Comparison of ENCODE assay signal across 16 cellular contexts in the genomic region with DNA sequence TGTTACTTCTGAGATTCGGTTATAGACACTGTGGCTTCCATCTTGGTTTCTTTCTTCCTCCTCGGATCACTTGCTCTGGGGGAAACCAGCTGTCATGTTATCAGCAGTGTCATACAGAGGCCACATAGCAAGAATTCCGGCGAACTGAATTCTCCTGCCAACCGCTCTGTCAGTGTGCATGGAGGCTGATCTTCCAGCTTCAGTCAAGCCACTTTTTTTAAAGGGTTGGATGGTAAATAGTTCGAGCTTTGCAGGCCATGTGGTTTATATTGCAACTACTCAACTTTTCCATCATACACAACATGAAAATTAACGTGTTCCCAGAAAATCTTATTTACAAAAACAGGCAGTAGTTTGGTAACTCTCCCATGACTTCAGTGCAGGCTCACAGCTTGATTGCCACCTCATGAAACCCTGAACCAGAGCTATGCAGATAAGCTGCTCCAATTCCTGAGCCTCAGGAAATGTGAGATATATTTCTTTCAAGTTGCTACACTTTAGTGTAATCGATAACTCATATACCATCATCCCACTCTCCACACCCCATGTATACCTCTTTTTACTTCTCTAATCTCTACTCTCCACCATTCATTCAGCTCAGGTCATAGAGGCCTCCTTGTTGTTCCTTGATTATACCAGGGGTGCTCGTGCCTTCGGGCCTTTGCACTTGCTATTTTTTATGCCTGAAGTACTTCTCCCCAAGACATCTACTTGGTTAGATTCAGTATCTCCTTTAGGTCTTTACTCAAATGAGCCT. TPM values are rescaled to one million over a fixed set of nuclear protein-coding genes. Genes with fewer than 3 reads are reported as not detected.
A peak's percentile ranks its signal among the peaks of the same experiment; 100 is the strongest.
DNase-seq lines count a peak whose midpoint lies in the region; ATAC-seq and TF ChIP-seq lines count a peak whose summit lies in the region.
"Had no signal": no experiment of that assay in that cellular context is flagged by ENCODE, and none has a peak within 500 bp of the region (broad histone marks: within the 10 kb centered on the region; RNA-seq: fewer than 3 reads in every experiment).

No MANE protein-coding gene starts in this region.

- TF ChIP-seq CTCF in AG10803 (conservative IDR thresholded peaks at IDR 0.05; ENCODE audit: low read length) (no peak), HEK293 (tag by site-specific recombination; IDR thresholded peaks at IDR 0.05) (no peak), gastroesophageal sphincter (IDR thresholded peaks at IDR 0.05) (no peak), OCI-LY7 (conservative IDR thresholded peaks at IDR 0.05; ENCODE audit: low read length) (no peak)

- no peak overlapping the region for H2AFZ ChIP-seq in OCI-LY7 (ENCODE audit: low read length)

- peaks cover 15% of the 10 kb centered on the region for H3K79me2 ChIP-seq in OCI-LY7 (ENCODE audit: insufficient read depth, low read depth, low read length)

- H3K27me3 ChIP-seq in gastroesophageal sphincter: no peaks in the 10 kb centered on the region

- H3K27ac Mint-ChIP-seq in activated naive CD8-positive, alpha-beta T cell treated with anti-CD3 and anti-CD28 coated beads for 36 hours: peak overlapping the region; percentile 44

- H3K36me3 ChIP-seq in HEK293 (ENCODE audit: control insufficient read depth in 2 of 2, insufficient read depth in 1 of 2, low read length in 2 of 2) (peaks cover 0 to 35% of the 10 kb centered on the region in 2 experiments; a peak in 2 of 3 replicates), gastroesophageal sphincter (peaks cover 5 to 34% of the 10 kb centered on the region in 2 donors), OCI-LY7 (ENCODE audit: insufficient read depth, low read length) (peaks cover 34% of the 10 kb centered on the region)

- peaks cover 27% of the 10 kb centered on the region for H3K36me3 Mint-ChIP-seq in activated naive CD8-positive, alpha-beta T cell treated with anti-CD3 and anti-CD28 coated beads for 36 hours

- peaks cover 14% of the 10 kb centered on the region for H4K20me1 ChIP-seq in OCI-LY7 (ENCODE audit: insufficient read depth, low read length)

- H3K27ac ChIP-seq in HEK293 (ENCODE audit: extremely low read depth, low read depth, low read length): no peak overlapping the region
- H3K27ac ChIP-seq in gastroesophageal sphincter: no peak overlapping the region
- H3K27ac ChIP-seq in OCI-LY7 (ENCODE audit: low read depth, low read length, poor library complexity, severe bottlenecking): no peak overlapping the region

- H3K9me3 Mint-ChIP-seq in activated naive CD8-positive, alpha-beta T cell treated with anti-CD3 and anti-CD28 coated beads for 36 hours: no peaks in the 10 kb centered on the region
- H3K9me3 Mint-ChIP-seq: activated T-cell treated with anti-CD3 and anti-CD28 coated beads, Interleukin-2, amount 50 U/mL, for 4 hours had no signal

- CTCF ChIA-PET in HEK293 (lab: Yijun Ruan, JAX) (interaction anchor here (1.7 kb wide), 1 partner anchor 14 kb away, joined by 4 read pairs; no protein-coding TSS in a partner anchor), OCI-LY7 (lab: Charles Lee; ENCODE audit: unreplicated experiment) (no interaction called here)

- no peaks in the 10 kb centered on the region for H3K9me3 ChIP-seq in HEK293 (ENCODE audit: control insufficient read depth, insufficient read depth, low read depth, low read length)
- no peaks in the 10 kb centered on the region for H3K9me3 ChIP-seq in gastroesophageal sphincter
- H3K9me3 ChIP-seq in OCI-LY7 (ENCODE audit: low read length): no peaks in the 10 kb centered on the region

- no peaks in the 10 kb centered on the region for H3K27me3 Mint-ChIP-seq in activated naive CD8-positive, alpha-beta T cell treated with anti-CD3 and anti-CD28 coated beads for 36 hours

- H3K4me2 ChIP-seq in OCI-LY7 (ENCODE audit: low read length): no peak overlapping the region

- WGBS in gastroesophageal sphincter (ENCODE audit: low coverage in 1 of 2), 2 donors: 67 to 71% methylated on average over 9 of the region's 10 CpGs

- DNase-seq in AG10803 (ENCODE audit: low read depth) (peak; percentile 68), left kidney (ENCODE audit: low read depth, low spot score) (peak; percentile 67), OCI-LY7 (ENCODE audit: low spot score) (no peak), midbrain (lab: John Stamatoyannopoulos, UW) (no peak)
- no peak for DNase-seq in activated naive CD8-positive, alpha-beta T cell treated with anti-CD3 and anti-CD28 coated beads for 36 hours
- DNase-seq in stimulated activated naive CD4-positive, alpha-beta T cell (lab: John Stamatoyannopoulos, UW): no peak
- DNase-seq: activated T-cell treated with anti-CD3 and anti-CD28 coated beads, Interleukin-2, amount 50 U/mL, for 4 hours; aorta; effector CD8-positive, alpha-beta T cell; NCI-H226; posterior cingulate gyrus; stimulated activated CD4-positive, alpha-beta T cell treated with anti-CD3 and anti-CD28 coated beads, Interleukin-15, amount 100 ng/mL, for 24 hours had no signal

- H3K4me1 ChIP-seq in HEK293 (ENCODE audit: control insufficient read depth, insufficient read depth, low read length) (no peaks in the 10 kb centered on the region), gastroesophageal sphincter (peaks cover 2 to 12% (median 3%) of the 10 kb centered on the region in 3 donors), OCI-LY7 (ENCODE audit: insufficient read depth, low read length, poor library complexity, severe bottlenecking) (peaks cover 14% of the 10 kb centered on the region)

- H3K9me2 ChIP-seq in OCI-LY7 (ENCODE audit: insufficient read depth, low read length): no peaks in the 10 kb centered on the region

- TF ChIP-seq POLR2A in gastroesophageal sphincter (IDR thresholded peaks at IDR 0.05): no peak

- TF ChIP-seq EP300 in gastroesophageal sphincter (IDR thresholded peaks at IDR 0.05): no peak

- BruUV-seq in OCI-LY7 (replicated peaks; lab: Mats Ljungman, UMichigan): no TSS peak

- H3K4me3 Mint-ChIP-seq in activated naive CD8-positive, alpha-beta T cell treated with anti-CD3 and anti-CD28 coated beads for 36 hours: no peak overlapping the region
- H3K4me3 Mint-ChIP-seq: activated T-cell treated with anti-CD3 and anti-CD28 coated beads, Interleukin-2, amount 50 U/mL, for 4 hours had no signal

- H3K4me3 ChIP-seq in AG10803 (ENCODE audit: low read length) (no peak overlapping the region), HEK293 (ENCODE audit: low read depth, low read length) (no peak overlapping the region), gastroesophageal sphincter (no peak overlapping the region), OCI-LY7 (ENCODE audit: low read depth, low read length, poor library complexity, severe bottlenecking) (no peak overlapping the region)
- H3K4me3 ChIP-seq: GM12878 had no signal

- POLR2A ChIA-PET in HEK293 (lab: Yijun Ruan, JAX): no interaction called here
- POLR2A ChIA-PET in OCI-LY7 (lab: Charles Lee): interaction anchor here (0.5 to 1.0 kb wide), 3 partner anchors 10 to 675 kb away, joined by 3 to 5 read pairs (median 3); no protein-coding TSS in a partner anchor

- no peak for ATAC-seq in gastroesophageal sphincter
- ATAC-seq: activated CD4-positive, CD25-positive, alpha-beta regulatory T cell treated with anti-CD3 and anti-CD28 coated beads, Interleukin-2, amount 50 U/mL, for 24 hours; GM12878 had no signal

- H3K4me1 Mint-ChIP-seq in activated naive CD8-positive, alpha-beta T cell treated with anti-CD3 and anti-CD28 coated beads for 36 hours: peaks cover 16% of the 10 kb centered on the region

- intact Hi-C loops in OCI-LY7 (cut with micrococcal nuclease; ENCODE audit: unreplicated experiment): no loop called here

TF ChIP-seq in HEK293, 187 proteins besides CTCF, POLR2A, EP300 and RAD21:
- TF ChIP-seq ZNF623 (tag by site-specific recombination; IDR thresholded peaks at IDR 0.05): peak; percentile 53; the same call in 1 of the 2 replicates
- no peak for TF ChIP-seq ZNF169 (tag by site-specific recombination; IDR thresholded peaks at IDR 0.05)
TF ChIP-seq in HEK293: peak in this region for 1.

RNA-seq across cellular contexts. Expression of a gene that starts 7.2 kb away (rescaled TPM):
- total RNA-seq in activated naive CD8-positive, alpha-beta T cell treated with anti-CD3 and anti-CD28 coated beads for 36 hours: 100 to 1,000 TPM; 376 to 395 TPM
- total RNA-seq in gastroesophageal sphincter: 10 to 100 TPM; 19.3 to 76.1 (median 51.9) TPM
- 32.9 and 51.7 TPM in 2 replicates for total RNA-seq in OCI-LY7 (2014; rRNA removed; shearing (Covaris generic))
- total RNA-seq in OCI-LY7 (2022): 49.3 and 58.9 TPM in 2 replicates

RNA-seq across cellular contexts. Expression of a gene that starts 45.6 kb away (rescaled TPM):
- 10 to 100 TPM in 1 of 2 experiments, 1 to 10 TPM in 1; 9.6 to 11.2 TPM for total RNA-seq in activated naive CD8-positive, alpha-beta T cell treated with anti-CD3 and anti-CD28 coated beads for 36 hours
- total RNA-seq in gastroesophageal sphincter: 10 to 100 TPM in 3 of 4 donors, 1 to 10 TPM in 1; 9.6 to 15.1 (median 11.2) TPM
- 3.1 and 9.8 TPM in 2 replicates for total RNA-seq in OCI-LY7 (2014; rRNA removed; shearing (Covaris generic))
- 21.9 and 22.9 TPM in 2 replicates for total RNA-seq in OCI-LY7 (2022)

Comparison
In these comparisons a context has a peak if more than half of its experiments do, and no peak if none do; other contexts are left out.
1. DNase-seq: peak in AG10803 (single experiment) and left kidney (single experiment); none in activated naive CD8-positive, alpha-beta T cell treated with anti-CD3 and anti-CD28 coated beads for 36 hours (single experiment), OCI-LY7 (single experiment), stimulated activated naive CD4-positive, alpha-beta T cell (0 of 6) and midbrain (single experiment).
2. RNA of a gene that starts 7.2 kb away (total RNA-seq): 376 to 395 TPM in activated naive CD8-positive, alpha-beta T cell treated with anti-CD3 and anti-CD28 coated beads for 36 hours; 19.3 to 76.1 TPM in gastroesophageal sphincter and 32.9 to 58.9 TPM in OCI-LY7; every median in the first group is over 4 times any median in the second.